ENCODE assay signal across 21 cellular contexts in the genomic region with DNA sequence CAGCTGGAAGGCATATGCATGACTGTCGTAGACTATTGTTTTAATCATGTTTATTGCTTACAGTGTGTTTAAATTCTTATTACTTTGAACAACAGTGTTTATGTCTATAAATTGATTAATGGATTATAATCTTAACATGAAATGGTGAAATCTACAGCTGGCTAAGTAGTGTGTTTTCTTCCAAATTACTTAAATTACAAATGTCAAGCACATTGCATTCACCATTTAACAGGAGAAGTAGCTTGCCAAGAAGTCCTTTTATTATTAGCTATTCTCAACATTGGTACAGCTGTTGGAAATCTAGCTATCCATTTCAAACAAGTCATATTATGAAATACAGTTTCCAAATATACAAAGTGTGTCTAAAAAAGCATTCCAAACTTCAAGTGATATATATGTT.
"Had no signal": no experiment of that assay in that cellular context is flagged by ENCODE, and none has a peak within 500 bp of the region (broad histone marks: within the 10 kb centered on the region; RNA-seq: fewer than 3 reads in every experiment).

No MANE protein-coding gene starts in this region.

- H3K9me3 ChIP-seq: SK-N-SH had no signal

- DNase-seq: activated CD4-positive, alpha-beta T cell treated with anti-CD3 and anti-CD28 coated beads for 36 hours; activated CD4-positive, alpha-beta T cell treated with anti-CD3 and anti-CD28 coated beads, Interleukin-2, amount 50 U/mL, for 4 hours; activated CD4-positive, CD25-positive, alpha-beta regulatory T cell; activated CD8-positive, alpha-beta memory T cell treated with anti-CD3 and anti-CD28 coated beads for 24 hours; activated effector memory CD4-positive, alpha-beta T cell treated with anti-CD3 and anti-CD28 coated beads, Interleukin-2, amount 50 U/mL, for 16 hours; activated naive CD4-positive, alpha-beta T cell treated with Interleukin-2 at 50 U/mL for 16 hours; activated naive CD8-positive, alpha-beta T cell treated with anti-CD3 and anti-CD28 coated beads, Interleukin-2, amount 50 U/mL, for 24 hours; activated T-cell treated with anti-CD3 and anti-CD28 coated beads, Interleukin-2, amount 50 U/mL, for 4 hours; amygdala; NCI-H146; NCI-H187 treated with DMSO at 0.1 percent for 48 hours; NCI-H2081 treated with DMSO at 0.1 percent for 48 hours; NCI-H226; NCI-H510A; NCI-H526 treated with DMSO at 0.1 percent for 48 hours; SIG-M5; SK-N-SH; T-helper 1 cell had no signal

- ATAC-seq: activated CD4-positive, alpha-beta T cell treated with anti-CD3 and anti-CD28 coated beads for 36 hours; activated naive CD4-positive, alpha-beta T cell treated with anti-CD3 and anti-CD28 coated beads, Interleukin-2, amount 50 U/mL, for 72 hours; activated naive CD8-positive, alpha-beta T cell treated with anti-CD3 and anti-CD28 coated beads, Interleukin-2, amount 50 U/mL, for 24 hours; activated T-cell treated with anti-CD3 and anti-CD28 coated beads, Interleukin-2, amount 50 U/mL, for 4 hours had no signal

- H3K27ac ChIP-seq: KMS-11, VCaP had no signal
